Comparison of ENCODE assay signal across 10 cellular contexts in genomic region chr17:78322858-78323455, GRCh38. TPM values are rescaled to one million over a fixed set of nuclear protein-coding genes. Genes with fewer than 3 reads are reported as not detected.
DNase-seq lines count a peak whose midpoint lies in the region; ATAC-seq and TF ChIP-seq lines count a peak whose summit lies in the region.
"Had no signal": no experiment of that assay in that cellular context is flagged by ENCODE, and none has a peak within 500 bp of the region (broad histone marks: within the 10 kb centered on the region; RNA-seq: fewer than 3 reads in every experiment).

No MANE protein-coding gene starts in this region.

- POLR2A ChIA-PET in Caco-2 (lab: Charles Lee) = no interaction called here
- POLR2A ChIA-PET in CD4-positive, alpha-beta memory T cell (lab: Charles Lee; ENCODE audit: partially characterized antibody) = interaction anchor here (3.3 kb wide), 1 partner anchor 19 kb away, joined by 15 read pairs; no protein-coding TSS in a partner anchor

- no peaks in the 10 kb centered on the region for H3K27me3 ChIP-seq in Karpas-422 (ENCODE audit: low read length)
- H3K27me3 ChIP-seq in Caco-2 (replicated peaks; ENCODE audit: control insufficient read depth, insufficient read depth, low read length) = no peaks in the 10 kb centered on the region
- H3K27me3 ChIP-seq in CD4-positive, alpha-beta memory T cell (ENCODE audit: insufficient read depth, low read length) = no peaks in the 10 kb centered on the region

- intact Hi-C loops in Caco-2 (cut with micrococcal nuclease; ENCODE audit: unreplicated experiment) = no loop called here
- intact Hi-C loops in CD4-positive, alpha-beta memory T cell (cut with micrococcal nuclease) = no loop called here

- H3K9ac ChIP-seq in Karpas-422 (ENCODE audit: low read length) = no peak overlapping the region

- TF ChIP-seq CTCF in mesothelial cell of epicardium (IDR thresholded peaks at IDR 0.05; ENCODE audit: unreplicated experiment) (no peak), Caco-2 (IDR thresholded peaks at IDR 0.05; ENCODE audit: insufficient read depth in 1 of 2, low read depth in 1 of 2, low read length in 1 of 2, severe bottlenecking in 1 of 2, unreplicated experiment in 1 of 2) (no peak)

- H3K4me3 ChIP-seq in Karpas-422 (ENCODE audit: low read length) (no peak overlapping the region), Caco-2 (ENCODE audit: low read depth, low read length) (no peak overlapping the region)
- H3K4me3 ChIP-seq in CD4-positive, alpha-beta memory T cell (ENCODE audit: low read length in 2 of 2) = no peak overlapping the region

- H3K4me2 ChIP-seq in Karpas-422 (ENCODE audit: low read depth, low read length, poor library complexity, severe bottlenecking) = no peak overlapping the region

- H3K79me2 ChIP-seq in Karpas-422 (ENCODE audit: low read length) = no peaks in the 10 kb centered on the region

- no TSS peak for BruUV-seq in Caco-2 (replicated peaks; lab: Mats Ljungman, UMichigan)

- H3K36me3 Mint-ChIP-seq in mesothelial cell of epicardium (no peaks in the 10 kb centered on the region), Caco-2 (ENCODE audit: insufficient read depth, unreplicated experiment) (no peaks in the 10 kb centered on the region)
- H3K36me3 Mint-ChIP-seq in stimulated activated naive B cell treated with anti-CD40 and anti-IgM and Interleukin-4, amounts not matched to agents 10 μg/mL and 1 μg/mL and 100 μg/mL, for 72 hours = no peaks in the 10 kb centered on the region
- no peaks in the 10 kb centered on the region for H3K36me3 Mint-ChIP-seq in CD4-positive, alpha-beta memory T cell
- H3K36me3 Mint-ChIP-seq: activated naive CD4-positive, alpha-beta T cell treated with anti-CD3 and anti-CD28 coated beads, Interleukin-2, amount 50 U/mL, for 24 hours had no signal

- CTCF ChIA-PET in Caco-2 (lab: Charles Lee) = no interaction called here
- CTCF ChIA-PET in CD4-positive, alpha-beta memory T cell (lab: Charles Lee; ENCODE audit: partially characterized antibody) = interaction anchor here (1.5 kb wide), 1 partner anchor 72 kb away, joined by 4 read pairs; no protein-coding TSS in a partner anchor

- H3K27ac ChIP-seq in Karpas-422 (ENCODE audit: low read length) = no peak overlapping the region
- no peak overlapping the region for H3K27ac ChIP-seq in CD4-positive, alpha-beta memory T cell (ENCODE audit: low read depth, low read length)

- no peak overlapping the region for H3K4me3 Mint-ChIP-seq in mesothelial cell of epicardium
- H3K4me3 Mint-ChIP-seq in stimulated activated naive B cell treated with anti-CD40 and anti-IgM and Interleukin-4, amounts not matched to agents 10 μg/mL and 1 μg/mL and 100 μg/mL, for 72 hours = no peak overlapping the region
- H3K4me3 Mint-ChIP-seq in Caco-2 (ENCODE audit: unreplicated experiment) = no peak overlapping the region
- peak overlapping the region in 1 of 8 donors; percentile 54 for H3K4me3 Mint-ChIP-seq in CD4-positive, alpha-beta memory T cell
- H3K4me3 Mint-ChIP-seq: activated naive CD4-positive, alpha-beta T cell treated with anti-CD3 and anti-CD28 coated beads, Interleukin-2, amount 50 U/mL, for 24 hours had no signal

- H3K9me2 ChIP-seq in Karpas-422 (replicated peaks; ENCODE audit: insufficient read depth, low read length) = no peaks in the 10 kb centered on the region

- H4K20me1 ChIP-seq in Karpas-422 (ENCODE audit: insufficient read depth, low read depth, low read length) = no peaks in the 10 kb centered on the region

- H2AFZ ChIP-seq in Karpas-422 (ENCODE audit: low read length) = no peak overlapping the region

- peak; percentile 24 for DNase-seq in Karpas-422
- DNase-seq in mesothelial cell of epicardium (ENCODE audit: low spot score in 2 of 2, unreplicated experiment in 2 of 2) = no peak
- DNase-seq in stimulated activated naive B cell treated with anti-CD40 and anti-IgM and Interleukin-4, amounts not matched to agents 10 μg/mL and 1 μg/mL and 100 μg/mL, for 72 hours = no peak
- no peak for DNase-seq in GOT3 (lab: John Stamatoyannopoulos, UW)
- no peak for DNase-seq in Caco-2
- no peak for DNase-seq in CD4-positive, alpha-beta memory T cell
- DNase-seq: stimulated activated CD4-positive, alpha-beta T cell treated with anti-CD3 and anti-CD28 coated beads, Interleukin-15, amount 100 ng/mL, for 24 hours had no signal

- ATAC-seq in esophagus mucosa (peak; percentile 4), HG03135 (IDR thresholded peaks at IDR 0.05; ENCODE audit: unreplicated experiment) (no peak)
- ATAC-seq in stimulated activated naive B cell treated with anti-CD40 and anti-IgM and Interleukin-4, amounts not matched to agents 10 μg/mL and 1 μg/mL and 100 μg/mL, for 72 hours (replicated peaks) = no peak

- H3K9me3 Mint-ChIP-seq in mesothelial cell of epicardium (no peaks in the 10 kb centered on the region), Caco-2 (ENCODE audit: unreplicated experiment) (no peaks in the 10 kb centered on the region)
- H3K9me3 Mint-ChIP-seq in stimulated activated naive B cell treated with anti-CD40 and anti-IgM and Interleukin-4, amounts not matched to agents 10 μg/mL and 1 μg/mL and 100 μg/mL, for 72 hours = no peaks in the 10 kb centered on the region
- no peaks in the 10 kb centered on the region for H3K9me3 Mint-ChIP-seq in CD4-positive, alpha-beta memory T cell
- H3K9me3 Mint-ChIP-seq: activated naive CD4-positive, alpha-beta T cell treated with anti-CD3 and anti-CD28 coated beads, Interleukin-2, amount 50 U/mL, for 24 hours had no signal

- no peaks in the 10 kb centered on the region for H3K36me3 ChIP-seq in Karpas-422 (ENCODE audit: insufficient read depth, low read length)
- no peaks in the 10 kb centered on the region for H3K36me3 ChIP-seq in Caco-2 (ENCODE audit: control insufficient read depth, insufficient read depth, low read length)
- H3K36me3 ChIP-seq in CD4-positive, alpha-beta memory T cell (ENCODE audit: insufficient read depth, low read length) = no peaks in the 10 kb centered on the region

- H3K4me1 Mint-ChIP-seq in mesothelial cell of epicardium = peaks cover 25% of the 10 kb centered on the region
- H3K4me1 Mint-ChIP-seq in stimulated activated naive B cell treated with anti-CD40 and anti-IgM and Interleukin-4, amounts not matched to agents 10 μg/mL and 1 μg/mL and 100 μg/mL, for 72 hours = peaks cover 20 to 22% of the 10 kb centered on the region in 2 donors
- no peaks in the 10 kb centered on the region for H3K4me1 Mint-ChIP-seq in Caco-2 (ENCODE audit: low read depth, unreplicated experiment)
- H3K4me1 Mint-ChIP-seq in CD4-positive, alpha-beta memory T cell = peaks cover 10 to 22% (median 13%) of the 10 kb centered on the region in 4 donors

- no peaks in the 10 kb centered on the region for H3K9me3 ChIP-seq in Karpas-422 (ENCODE audit: low read length)
- H3K9me3 ChIP-seq in Caco-2 = no peaks in the 10 kb centered on the region
- H3K9me3 ChIP-seq in CD4-positive, alpha-beta memory T cell (ENCODE audit: control insufficient read depth in 1 of 2, low read length in 2 of 2) = no peaks in the 10 kb centered on the region

- no peaks in the 10 kb centered on the region for H3K27me3 Mint-ChIP-seq in mesothelial cell of epicardium (ENCODE audit: low read depth)
- peaks cover under 1 to 4% of the 10 kb centered on the region in 2 donors for H3K27me3 Mint-ChIP-seq in stimulated activated naive B cell treated with anti-CD40 and anti-IgM and Interleukin-4, amounts not matched to agents 10 μg/mL and 1 μg/mL and 100 μg/mL, for 72 hours
- no peaks in the 10 kb centered on the region for H3K27me3 Mint-ChIP-seq in Caco-2 (ENCODE audit: insufficient read depth, unreplicated experiment)
- H3K27me3 Mint-ChIP-seq in CD4-positive, alpha-beta memory T cell = no peaks in the 10 kb centered on the region
- H3K27me3 Mint-ChIP-seq: activated naive CD4-positive, alpha-beta T cell treated with anti-CD3 and anti-CD28 coated beads, Interleukin-2, amount 50 U/mL, for 24 hours had no signal

- no peaks in the 10 kb centered on the region for H3K4me1 ChIP-seq in Karpas-422 (ENCODE audit: low read length)
- H3K4me1 ChIP-seq in Caco-2 = peaks cover 10% of the 10 kb centered on the region
- H3K4me1 ChIP-seq in CD4-positive, alpha-beta memory T cell (ENCODE audit: insufficient read depth, low read length) = peaks cover 16% of the 10 kb centered on the region

- H3K27ac Mint-ChIP-seq in mesothelial cell of epicardium (peak overlapping the region; percentile 81), Caco-2 (ENCODE audit: unreplicated experiment) (no peak overlapping the region)
- peak overlapping the region; percentile 37 for H3K27ac Mint-ChIP-seq in stimulated activated naive B cell treated with anti-CD40 and anti-IgM and Interleukin-4, amounts not matched to agents 10 μg/mL and 1 μg/mL and 100 μg/mL, for 72 hours
- peak overlapping the region in 2 of 7 donors; percentile 41 to 52 for H3K27ac Mint-ChIP-seq in CD4-positive, alpha-beta memory T cell
- H3K27ac Mint-ChIP-seq: activated naive CD4-positive, alpha-beta T cell treated with anti-CD3 and anti-CD28 coated beads, Interleukin-2, amount 50 U/mL, for 24 hours had no signal

RNA-seq across cellular contexts. Expression of gene SOCS3, which starts 36.9 kb away (rescaled TPM):
- total RNA-seq in Karpas-422 (2014; rRNA removed; shearing (Covaris generic); ENCODE audit: low replicate concordance) = not detected in 2 replicates
- total RNA-seq in esophagus mucosa = 13.6 TPM
- 45.7 to 50.0 TPM (median 49.8 TPM) in 3 replicates for total RNA-seq in mesothelial cell of epicardium
- 11.3 and 12.8 TPM in 2 replicates for total RNA-seq in Caco-2 (2022)
- 1 to 10 TPM; 7.5 to 8.4 TPM for total RNA-seq in CD4-positive, alpha-beta memory T cell
- polyA plus RNA-seq in CD4-positive, alpha-beta memory T cell = 100 to 1,000 TPM in 1 of 2 donors, 10 to 100 TPM in 1; 60.8 to 220 TPM

RNA-seq across cellular contexts. Expression of gene PGS1, which starts 55.5 kb away (rescaled TPM):
- total RNA-seq in Karpas-422 (2014; rRNA removed; shearing (Covaris generic); ENCODE audit: low replicate concordance) = 15.9 and 33.3 TPM in 2 replicates
- 15.9 TPM for total RNA-seq in esophagus mucosa
- total RNA-seq in mesothelial cell of epicardium = 62.0 to 66.5 TPM (median 62.3 TPM) in 3 replicates
- total RNA-seq in Caco-2 (2022) = 54.1 and 55.2 TPM in 2 replicates
- total RNA-seq in CD4-positive, alpha-beta memory T cell = 10 to 100 TPM; 84.4 to 84.8 TPM
- polyA plus RNA-seq in CD4-positive, alpha-beta memory T cell = 10 to 100 TPM; 33.9 to 36.6 TPM
